In the genomic region with DNA sequence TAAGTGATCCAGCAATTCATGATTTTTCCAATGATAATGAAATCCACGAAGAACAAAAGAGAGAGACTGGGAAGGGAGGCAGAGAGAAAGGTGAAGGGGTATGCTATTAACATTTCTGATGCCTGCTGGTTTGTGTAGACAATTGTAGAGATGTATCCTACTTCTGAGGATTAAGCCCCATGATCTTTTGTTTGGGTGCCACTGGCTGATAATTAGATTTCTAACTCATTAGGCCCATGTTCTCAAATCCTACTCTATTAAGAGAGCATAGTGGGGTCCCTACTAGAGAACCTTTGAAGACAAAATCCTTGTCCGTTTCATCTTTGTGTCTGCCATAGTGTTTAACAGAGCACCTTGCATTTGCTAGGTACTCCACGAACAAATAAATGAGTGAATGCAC, we compare ENCODE assay signal across 22 cellular contexts.
"Had no signal": no experiment of that assay in that cellular context is flagged by ENCODE, and none has a peak within 500 bp of the region (broad histone marks: within the 10 kb centered on the region; RNA-seq: fewer than 3 reads in every experiment).

No MANE protein-coding gene starts in this region.

- H3K9me3 Mint-ChIP-seq: stimulated activated effector memory CD8-positive, alpha-beta T cell treated with anti-CD3 and anti-CD28 coated beads, Interleukin-12 subunit alpha, Interleukin-12 subunit beta, amount 100 ng/mL, for 72 hours; stimulated activated naive CD8-positive, alpha-beta T cell treated with anti-CD3 and anti-CD28 coated beads, Interleukin-15, Interleukin-2, amounts not matched to agents 100 ng/mL and 50 ng/mL, for 24 hours had no signal

- ATAC-seq: body of pancreas; sciatic nerve; stimulated activated effector memory CD8-positive, alpha-beta T cell treated with anti-CD3 and anti-CD28 coated beads, Interleukin-12 subunit alpha, Interleukin-12 subunit beta, amount 100 ng/mL, for 72 hours; upper lobe of right lung had no signal

- H3K27me3 ChIP-seq: body of pancreas, thyroid gland, upper lobe of right lung had no signal

- H3K4me3 ChIP-seq: body of pancreas, coronary artery, dorsolateral prefrontal cortex, left ventricle myocardium inferior, lung, skin epidermis, thyroid gland, upper lobe of right lung had no signal

- H3K36me3 Mint-ChIP-seq: activated naive CD8-positive, alpha-beta T cell; stimulated activated effector memory CD8-positive, alpha-beta T cell treated with anti-CD3 and anti-CD28 coated beads, Interleukin-12 subunit alpha, Interleukin-12 subunit beta, amount 100 ng/mL, for 72 hours had no signal

- H3K27ac ChIP-seq: body of pancreas, coronary artery, left ventricle myocardium inferior, thyroid gland, upper lobe of right lung had no signal

- H3K36me3 ChIP-seq: left ventricle myocardium inferior, thyroid gland, upper lobe of right lung had no signal

- H3K9me3 ChIP-seq: body of pancreas, left ventricle myocardium inferior, thyroid gland, upper lobe of right lung had no signal

- H3K27ac Mint-ChIP-seq: activated naive CD8-positive, alpha-beta T cell; progenitor cell of endocrine pancreas; stimulated activated effector memory CD8-positive, alpha-beta T cell treated with anti-CD3 and anti-CD28 coated beads, Interleukin-12 subunit alpha, Interleukin-12 subunit beta, amount 100 ng/mL, for 72 hours; stimulated activated naive CD8-positive, alpha-beta T cell treated with anti-CD3 and anti-CD28 coated beads, Interleukin-15, Interleukin-2, amounts not matched to agents 100 ng/mL and 50 ng/mL, for 24 hours had no signal

- DNase-seq: activated CD4-positive, alpha-beta T cell treated with anti-CD3 and anti-CD28 coated beads for 4 hours; activated CD4-positive, alpha-beta T cell treated with anti-CD3 and anti-CD28 coated beads, Interleukin-2, amount 50 U/mL, for 4 hours; activated effector memory CD4-positive, alpha-beta T cell treated with Interleukin-2 at 50 U/mL for 16 hours; activated naive CD4-positive, alpha-beta T cell treated with Interleukin-2 at 50 U/mL for 16 hours; activated T-cell treated with anti-CD3 and anti-CD28 coated beads for 4 hours; aorta; body of pancreas; dorsolateral prefrontal cortex; effector memory CD4-positive, alpha-beta T cell; left ventricle myocardium inferior; retina; stimulated activated CD4-positive, alpha-beta T cell treated with anti-CD3 and anti-CD28 coated beads, Interleukin-4, amount 100 ng/mL, for 24 hours; thyroid gland; upper lobe of right lung had no signal

- H3K4me3 Mint-ChIP-seq: activated naive CD8-positive, alpha-beta T cell; stimulated activated effector memory CD8-positive, alpha-beta T cell treated with anti-CD3 and anti-CD28 coated beads, Interleukin-12 subunit alpha, Interleukin-12 subunit beta, amount 100 ng/mL, for 72 hours; stimulated activated naive CD8-positive, alpha-beta T cell treated with anti-CD3 and anti-CD28 coated beads, Interleukin-15, Interleukin-2, amounts not matched to agents 100 ng/mL and 50 ng/mL, for 24 hours had no signal
